Comparison of ENCODE assay signal across 1 cellular context in the genomic region with DNA sequence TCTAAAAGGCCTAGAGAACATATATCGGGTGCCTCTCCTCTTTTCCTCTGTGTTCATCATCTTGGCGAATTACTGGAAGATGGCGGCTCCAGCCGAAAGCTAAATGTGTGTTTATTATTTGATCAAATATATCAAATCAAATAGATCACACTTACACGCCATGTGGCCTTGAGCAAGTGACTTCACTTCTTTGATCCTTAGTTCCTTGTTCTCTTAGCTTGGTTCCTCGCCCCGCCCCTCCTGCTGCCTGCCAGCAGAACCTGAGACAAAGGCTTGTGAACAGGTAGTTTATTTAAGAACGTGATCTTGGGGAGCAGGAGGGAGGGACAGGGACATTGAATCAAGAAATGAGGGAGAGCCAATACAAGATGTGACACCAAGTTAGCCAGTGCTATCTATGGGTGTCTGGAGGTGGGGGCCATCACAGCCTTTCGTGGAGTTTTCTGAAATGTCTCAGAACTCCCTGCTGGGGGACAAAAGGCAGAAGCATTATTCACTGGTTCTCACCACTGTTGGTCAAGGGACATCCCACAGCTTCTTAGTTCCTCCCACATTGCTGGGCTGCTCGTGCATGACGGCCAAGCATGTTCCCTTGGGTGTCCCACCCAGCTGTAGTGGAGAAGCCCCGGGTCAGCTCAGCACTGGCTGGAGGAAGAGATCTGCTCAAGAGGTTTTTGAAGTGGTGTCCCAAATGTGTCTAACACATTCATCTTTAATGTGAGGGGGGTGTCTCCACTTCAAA.
TF ChIP-seq lines count a peak whose summit lies in the region.

No MANE protein-coding gene starts in this region.

TF ChIP-seq in GM12878, 131 proteins besides CTCF, POLR2A, EP300 and RAD21 (continued from another document):
- TF ChIP-seq POU2F2 (IDR thresholded peaks at IDR 0.05; ENCODE audit: borderline replicate concordance, low read depth, low read length) = 0 out of 3 replicates have a peak, but pooled peaks have one; percentile 34
- TF ChIP-seq MEF2B (IDR thresholded peaks at IDR 0.05; ENCODE audit: partially characterized antibody, poor library complexity, severe bottlenecking) = peak; percentile 26
- no peak for TF ChIP-seq HCFC1 (IDR thresholded peaks at IDR 0.05; ENCODE audit: low read length)
- TF ChIP-seq SRF (IDR thresholded peaks at IDR 0.05; ENCODE audit: low read depth in 2 of 2, low read length in 2 of 2) = no peak
- no peak for TF ChIP-seq ZNF622 (IDR thresholded peaks at IDR 0.05)
